25 cellular contexts compared by ENCODE assay signal in genomic region chr10:82213784-82214183, GRCh38.
"Had no signal": no experiment of that assay in that cellular context is flagged by ENCODE, and none has a peak within 500 bp of the region (broad histone marks: within the 10 kb centered on the region; RNA-seq: fewer than 3 reads in every experiment).

No MANE protein-coding gene starts in this region.

- H3K9ac ChIP-seq: neural progenitor cell, parathyroid adenoma had no signal

- H3K27ac Mint-ChIP-seq: activated naive CD4-positive, alpha-beta T cell treated with anti-CD3 and anti-CD28 coated beads for 36 hours; activated naive CD8-positive, alpha-beta T cell treated with anti-CD3 and anti-CD28 coated beads, Interleukin-2, amount 10 ng/mL, durations not matched to agents 7 days and 5 days; immature natural killer cell; memory B cell; natural killer cell; neural progenitor cell; T-cell had no signal

- DNase-seq: activated CD4-positive, alpha-beta T cell treated with anti-CD3 and anti-CD28 coated beads for 4 hours; activated CD4-positive, alpha-beta T cell treated with anti-CD3 and anti-CD28 coated beads, Interleukin-2, amount 50 U/mL, for 4 hours; activated effector memory CD4-positive, alpha-beta T cell treated with Interleukin-2 at 50 U/mL for 16 hours; activated naive CD4-positive, alpha-beta T cell treated with anti-CD3 and anti-CD28 coated beads for 36 hours; activated naive CD8-positive, alpha-beta T cell treated with anti-CD3 and anti-CD28 coated beads, Interleukin-2, amount 10 ng/mL, durations not matched to agents 7 days and 5 days; activated T-cell treated with anti-CD3 and anti-CD28 coated beads for 4 hours; colonic mucosa; effector memory CD4-positive, alpha-beta T cell; gastrocnemius medialis; immature natural killer cell; natural killer cell; occipital lobe; right cardiac atrium; stimulated activated CD4-positive, alpha-beta T cell treated with anti-CD3 and anti-CD28 coated beads, Interleukin-15, amount 100 ng/mL, for 24 hours; stimulated activated CD4-positive, alpha-beta T cell treated with anti-CD3 and anti-CD28 coated beads, Interleukin-2, amount 100 ng/mL, for 24 hours; stimulated activated naive CD4-positive, alpha-beta T cell; T-cell; upper lobe of right lung had no signal

- ATAC-seq: gastrocnemius medialis, natural killer cell, T-cell, upper lobe of right lung had no signal

- H3K36me3 ChIP-seq: colonic mucosa, gastrocnemius medialis, neural progenitor cell, suprapubic skin, tibial artery, upper lobe of right lung had no signal

- H3K27me3 Mint-ChIP-seq: activated naive CD8-positive, alpha-beta T cell treated with anti-CD3 and anti-CD28 coated beads, Interleukin-2, amount 10 ng/mL, durations not matched to agents 7 days and 5 days; central memory CD8-positive, alpha-beta T cell; memory B cell; T-cell had no signal

- H3K79me2 ChIP-seq: parathyroid adenoma had no signal

- H2AFZ ChIP-seq: neural progenitor cell, parathyroid adenoma had no signal

- H3K4me2 ChIP-seq: neural progenitor cell had no signal

- H3K27me3 ChIP-seq: colonic mucosa, gastrocnemius medialis, neural progenitor cell, suprapubic skin, tibial artery, upper lobe of right lung had no signal

- H3K9me3 Mint-ChIP-seq: activated naive CD4-positive, alpha-beta T cell treated with anti-CD3 and anti-CD28 coated beads for 36 hours; activated naive CD8-positive, alpha-beta T cell treated with anti-CD3 and anti-CD28 coated beads, Interleukin-2, amount 10 ng/mL, durations not matched to agents 7 days and 5 days; central memory CD8-positive, alpha-beta T cell; neural progenitor cell had no signal

- H3K27ac ChIP-seq: colonic mucosa, gastrocnemius medialis, neural progenitor cell, parathyroid adenoma, suprapubic skin, upper lobe of right lung, VCaP had no signal

- H3K36me3 Mint-ChIP-seq: activated naive CD8-positive, alpha-beta T cell treated with anti-CD3 and anti-CD28 coated beads, Interleukin-2, amount 10 ng/mL, durations not matched to agents 7 days and 5 days; immature natural killer cell; memory B cell; natural killer cell; neural progenitor cell; T-cell had no signal

- H3K4me3 ChIP-seq: colonic mucosa, gastrocnemius medialis, neural progenitor cell, suprapubic skin, tibial artery, upper lobe of right lung had no signal

- H3K4me1 Mint-ChIP-seq: activated naive CD8-positive, alpha-beta T cell treated with anti-CD3 and anti-CD28 coated beads, Interleukin-2, amount 10 ng/mL, durations not matched to agents 7 days and 5 days; central memory CD8-positive, alpha-beta T cell; immature natural killer cell; memory B cell; natural killer cell; T-cell had no signal

- H3K4me1 ChIP-seq: colonic mucosa, gastrocnemius medialis, parathyroid adenoma, suprapubic skin had no signal

- H3K9me3 ChIP-seq: colonic mucosa, gastrocnemius medialis, suprapubic skin, tibial artery, upper lobe of right lung had no signal

- H3K4me3 Mint-ChIP-seq: activated naive CD4-positive, alpha-beta T cell treated with anti-CD3 and anti-CD28 coated beads for 36 hours; activated naive CD8-positive, alpha-beta T cell treated with anti-CD3 and anti-CD28 coated beads, Interleukin-2, amount 10 ng/mL, durations not matched to agents 7 days and 5 days; central memory CD8-positive, alpha-beta T cell; immature natural killer cell; memory B cell; natural killer cell; neural progenitor cell; T-cell had no signal
